8 cellular contexts compared by ENCODE assay signal in the genomic region with DNA sequence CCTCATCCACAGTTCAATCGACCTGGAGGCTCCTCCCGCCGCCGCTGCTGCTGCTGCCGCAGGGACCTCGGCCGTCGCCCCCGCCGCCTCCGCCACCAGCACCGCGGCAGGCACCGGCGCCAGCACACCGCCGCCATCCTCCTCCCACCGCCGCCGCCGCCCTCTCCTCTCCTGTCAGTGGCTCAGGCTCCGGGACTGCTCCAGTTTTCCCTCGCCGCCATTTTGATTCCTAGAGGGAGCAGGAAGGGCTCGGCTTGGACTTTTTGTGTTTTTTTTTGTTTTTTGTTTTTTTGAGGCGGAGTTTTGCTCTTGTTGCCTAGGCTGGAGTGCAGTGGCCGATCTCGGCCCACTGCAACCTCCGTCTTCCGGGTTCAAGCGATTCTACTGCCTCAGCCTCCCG. TPM values are rescaled to one million over a fixed set of nuclear protein-coding genes. Genes with fewer than 3 reads are reported as not detected.
DNase-seq lines count a peak whose midpoint lies in the region; ATAC-seq and TF ChIP-seq lines count a peak whose summit lies in the region.

No MANE protein-coding gene starts in this region.

- H3K4me1 Mint-ChIP-seq in activated naive CD8-positive, alpha-beta T cell treated with anti-CD3 and anti-CD28 coated beads for 36 hours, result peaks cover 15% of the 10 kb centered on the region
- H3K4me1 Mint-ChIP-seq in endothelial cell (ENCODE audit: unreplicated experiment), result peaks cover 10% of the 10 kb centered on the region

- no peak for ATAC-seq in GM18520 (IDR thresholded peaks at IDR 0.05; ENCODE audit: unreplicated experiment)

- no peak for TF ChIP-seq CTCF in endothelial cell (IDR thresholded peaks at IDR 0.05; ENCODE audit: unreplicated experiment)

- H3K36me3 ChIP-seq in mucosa of stomach (ENCODE audit: control insufficient read depth, insufficient read depth, low read length), result no peaks in the 10 kb centered on the region
- H3K36me3 ChIP-seq in urinary bladder (ENCODE audit: insufficient read depth), result no peaks in the 10 kb centered on the region

- no peaks in the 10 kb centered on the region for H3K9me3 ChIP-seq in mucosa of stomach (ENCODE audit: control insufficient read depth, low read length)

- WGBS in urinary bladder, result 53% methylated on average over 32 of the region's 32 CpGs

- peaks cover 10% of the 10 kb centered on the region for H3K36me3 Mint-ChIP-seq in activated naive CD8-positive, alpha-beta T cell treated with anti-CD3 and anti-CD28 coated beads for 36 hours
- no peaks in the 10 kb centered on the region for H3K36me3 Mint-ChIP-seq in endothelial cell (ENCODE audit: low read depth, unreplicated experiment)

- H3K9ac ChIP-seq in mucosa of stomach (ENCODE audit: low read length), result peak overlapping the region; percentile 53

- H3K27me3 ChIP-seq in mucosa of stomach (ENCODE audit: control insufficient read depth, insufficient read depth, low read length), result no peaks in the 10 kb centered on the region

- peak; percentile 15 for DNase-seq in stimulated activated CD4-positive, alpha-beta T cell treated with anti-CD3 and anti-CD28 coated beads, Interleukin-12 subunit alpha, Interleukin-12 subunit beta, amount 100 ng/mL, for 4 hours
- no peak for DNase-seq in stimulated activated CD4-positive, alpha-beta T cell treated with anti-CD3 and anti-CD28 coated beads, Interleukin-1b, Interleukin-23, amount 100 ng/mL, for 48 hours
- DNase-seq in activated naive CD8-positive, alpha-beta T cell treated with anti-CD3 and anti-CD28 coated beads for 36 hours, result peak; percentile 27
- DNase-seq in endothelial cell (ENCODE audit: low spot score), result no peak
- no peak for DNase-seq in NCI-H2081 treated with DMSO at 0.1 percent for 48 hours (lab: John Stamatoyannopoulos, UW)

- peak overlapping the region; percentile 75 for H3K4me3 Mint-ChIP-seq in activated naive CD8-positive, alpha-beta T cell treated with anti-CD3 and anti-CD28 coated beads for 36 hours
- no peak overlapping the region for H3K4me3 Mint-ChIP-seq in endothelial cell (ENCODE audit: unreplicated experiment)

- H3K4me1 ChIP-seq in mucosa of stomach (ENCODE audit: control insufficient read depth, insufficient read depth, low read length) (peaks cover 17% of the 10 kb centered on the region), urinary bladder (ENCODE audit: insufficient read depth) (no peaks in the 10 kb centered on the region)

- peaks cover 8% of the 10 kb centered on the region for H3K27me3 Mint-ChIP-seq in activated naive CD8-positive, alpha-beta T cell treated with anti-CD3 and anti-CD28 coated beads for 36 hours
- peaks cover 2% of the 10 kb centered on the region for H3K27me3 Mint-ChIP-seq in endothelial cell (ENCODE audit: unreplicated experiment)

- H3K9me3 Mint-ChIP-seq in activated naive CD8-positive, alpha-beta T cell treated with anti-CD3 and anti-CD28 coated beads for 36 hours, result peaks cover 1% of the 10 kb centered on the region
- no peaks in the 10 kb centered on the region for H3K9me3 Mint-ChIP-seq in endothelial cell (ENCODE audit: unreplicated experiment)

- H3K27ac Mint-ChIP-seq in activated naive CD8-positive, alpha-beta T cell treated with anti-CD3 and anti-CD28 coated beads for 36 hours, result peak overlapping the region; percentile 75
- no peak overlapping the region for H3K27ac Mint-ChIP-seq in endothelial cell (ENCODE audit: unreplicated experiment)

- no peak overlapping the region for H3K4me3 ChIP-seq in mucosa of stomach (ENCODE audit: low read length)
- H3K4me3 ChIP-seq in urinary bladder (ENCODE audit: low read depth, low read length), result peak overlapping the region; percentile 39

- peak overlapping the region; percentile 54 for H3K27ac ChIP-seq in urinary bladder (ENCODE audit: low read depth)

RNA-seq across cellular contexts. Expression of gene MCM10, which starts 3.0 kb away (rescaled TPM):
- 10 to 100 TPM; 89.3 to 91.2 TPM for total RNA-seq in activated naive CD8-positive, alpha-beta T cell treated with anti-CD3 and anti-CD28 coated beads for 36 hours
- total RNA-seq in urinary bladder (4.5 TPM), endothelial cell (ENCODE audit: unreplicated experiment) (7.0 TPM)
- polyA plus RNA-seq in urinary bladder, result 0.14 TPM

RNA-seq across cellular contexts. Expression of gene OPTN, which starts 58.4 kb away (rescaled TPM):
- 10 to 100 TPM; 30.8 to 32.9 TPM for total RNA-seq in activated naive CD8-positive, alpha-beta T cell treated with anti-CD3 and anti-CD28 coated beads for 36 hours
- total RNA-seq in urinary bladder (38.5 TPM), endothelial cell (ENCODE audit: unreplicated experiment) (36.3 TPM)
- polyA plus RNA-seq in urinary bladder, result 54.9 TPM

Comparison
In these comparisons a context has a peak if more than half of its experiments do, and no peak if none do; other contexts are left out.
1. DNase-seq: peak in stimulated activated CD4-positive, alpha-beta T cell treated with anti-CD3 and anti-CD28 coated beads, Interleukin-12 subunit alpha, Interleukin-12 subunit beta, amount 100 ng/mL, for 4 hours (single experiment) and activated naive CD8-positive, alpha-beta T cell treated with anti-CD3 and anti-CD28 coated beads for 36 hours (single experiment); none in stimulated activated CD4-positive, alpha-beta T cell treated with anti-CD3 and anti-CD28 coated beads, Interleukin-1b, Interleukin-23, amount 100 ng/mL, for 48 hours (single experiment), endothelial cell (single experiment) and NCI-H2081 treated with DMSO at 0.1 percent for 48 hours (single experiment).
2. RNA of gene MCM10, which starts 3.0 kb away (total RNA-seq): 89.3 to 91.2 TPM in activated naive CD8-positive, alpha-beta T cell treated with anti-CD3 and anti-CD28 coated beads for 36 hours; 7.0 TPM in endothelial cell (single experiment) and 4.5 TPM in urinary bladder (single experiment); every median in the first group is over 10 times any median in the second.